ENCODE assay signal across 27 cellular contexts in the genomic region with DNA sequence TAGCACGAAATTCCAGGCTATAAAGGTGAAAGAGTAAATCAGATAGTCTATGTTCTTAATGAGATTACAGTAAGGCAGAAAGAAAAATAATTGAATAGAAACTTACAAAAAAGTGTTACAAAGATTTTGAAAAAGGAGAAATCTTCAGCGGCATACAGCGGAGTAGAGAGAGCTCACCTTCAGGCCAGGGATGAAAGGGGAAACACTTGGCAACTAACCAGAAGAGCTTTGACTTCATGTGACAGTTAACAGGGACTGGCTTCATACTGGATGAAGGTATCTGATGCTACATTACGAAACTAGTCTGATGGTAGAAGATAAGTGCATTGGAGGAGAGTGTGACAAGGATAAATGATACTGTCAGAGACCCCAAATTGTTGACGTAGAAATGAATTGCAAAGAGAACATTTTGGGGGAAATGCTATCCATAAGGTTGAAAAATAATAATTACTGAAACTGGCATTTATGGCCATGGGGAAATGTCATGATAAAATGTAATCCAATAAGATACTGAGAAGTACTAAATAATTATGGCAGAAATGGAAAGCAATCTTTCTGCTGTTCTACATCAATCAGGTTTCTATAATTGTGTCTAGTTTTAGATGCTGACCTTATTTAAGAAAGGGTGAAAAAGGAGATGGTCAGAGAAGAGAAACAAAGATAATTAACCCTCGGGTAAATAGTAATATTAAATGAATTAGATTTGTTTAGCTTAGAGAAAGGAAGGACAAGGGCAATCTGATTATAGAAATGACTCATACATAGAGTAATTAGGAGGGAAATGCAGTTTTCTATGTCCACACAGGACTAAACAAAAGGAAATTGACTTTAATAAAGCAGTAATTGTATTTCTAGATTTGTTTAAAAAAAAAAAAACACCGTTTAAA.
DNase-seq lines count a peak whose midpoint lies in the region; ATAC-seq and TF ChIP-seq lines count a peak whose summit lies in the region.
"Had no signal": no experiment of that assay in that cellular context is flagged by ENCODE, and none has a peak within 500 bp of the region (broad histone marks: within the 10 kb centered on the region; RNA-seq: fewer than 3 reads in every experiment).

No MANE protein-coding gene starts in this region.

- no peak for ATAC-seq in HG03196 (IDR thresholded peaks at IDR 0.05; ENCODE audit: unreplicated experiment)
- ATAC-seq in HG02884 (IDR thresholded peaks at IDR 0.05; ENCODE audit: unreplicated experiment): no peak
- ATAC-seq: A549, HCT116, Panc1, T-helper 17 cell had no signal

- H3K4me3 ChIP-seq in SK-N-SH (ENCODE audit: low read depth in 2 of 2, low read length in 1 of 2) (no peak overlapping the region), SJCRH30 (no peak overlapping the region)
- H3K4me3 ChIP-seq: A549; BLaER1 treated with 17β-estradiol and CSF1 and Interleukin-3, amounts not matched to agents 10 nM and 100 nM had no signal

- no peak overlapping the region for H3K9ac ChIP-seq in SK-N-SH
- H3K9ac ChIP-seq: BLaER1 treated with 17β-estradiol and CSF1 and Interleukin-3, amounts not matched to agents 10 nM and 100 nM had no signal

- CTCF ChIA-PET in SK-N-SH (lab: Yijun Ruan, JAX): interaction anchor here (1.4 kb wide), 1 partner anchor 55 kb away, joined by 3 read pairs; no protein-coding TSS in a partner anchor

- TF ChIP-seq RAD21 in SK-N-SH (IDR thresholded peaks at IDR 0.05; ENCODE audit: low read length): no peak

- peaks cover 0 to 6% of the 10 kb centered on the region in 2 experiments; a peak in 2 of 4 replicates for H3K4me1 ChIP-seq in SK-N-SH (ENCODE audit: control insufficient read depth in 1 of 2, insufficient read depth in 2 of 2, low read depth in 1 of 2, low read length in 1 of 2)
- H3K4me1 ChIP-seq in SJCRH30: no peaks in the 10 kb centered on the region
- H3K4me1 ChIP-seq: A549; BLaER1 treated with 17β-estradiol and CSF1 and Interleukin-3, amounts not matched to agents 10 nM and 100 nM had no signal

- POLR2A ChIA-PET in SK-N-SH (lab: Yijun Ruan, JAX): no interaction called here

- no peaks in the 10 kb centered on the region for H3K27me3 ChIP-seq in SK-N-SH (ENCODE audit: insufficient read depth)
- no peaks in the 10 kb centered on the region for H3K27me3 ChIP-seq in SJCRH30
- H3K27me3 ChIP-seq: BLaER1 treated with 17β-estradiol and CSF1 and Interleukin-3, amounts not matched to agents 10 nM and 100 nM had no signal

- no peaks in the 10 kb centered on the region for H3K79me2 ChIP-seq in SK-N-SH (ENCODE audit: insufficient read depth)

- H2AFZ ChIP-seq in SK-N-SH (ENCODE audit: low read depth): peak overlapping the region; percentile 17; the same call in 1 of the 2 replicates

- H3K9me2 ChIP-seq in SK-N-SH: no peaks in the 10 kb centered on the region

- DNase-seq in EH (ENCODE audit: low read depth) (peak; percentile 1), NCI-H748 (lab: John Stamatoyannopoulos, UW; ENCODE audit: unreplicated experiment) (peak; percentile 48), SK-N-SH (peak; percentile 14), left kidney (ENCODE audit: low read depth, low spot score) (peak; percentile 2), SJCRH30 (no peak)
- no peak for DNase-seq in activated effector memory CD4-positive, alpha-beta T cell treated with Interleukin-2 at 50 U/mL for 16 hours
- DNase-seq: Calu3; CD4-positive, alpha-beta memory T cell; DMS153; GDM1; GOT3; Kasumi-1; MM.1S; NCI-H1092; NCI-H1694; NCI-H2171; NCI-H345; NCI-H524 treated with DMSO at 0.1 percent for 48 hours; NK-92 treated with Interleukin-12 subunit alpha and Interleukin-12 subunit beta, amount 100 ng/mL, for 24 hours; SW 1271; T-helper 17 cell had no signal

- H3K4me2 ChIP-seq in SK-N-SH: no peak overlapping the region
- H3K4me2 ChIP-seq: A549; BLaER1 treated with 17β-estradiol and CSF1 and Interleukin-3, amounts not matched to agents 10 nM and 100 nM had no signal

- H3K27ac ChIP-seq in SK-N-SH (ENCODE audit: low read depth in 2 of 2, low read length in 1 of 2) (peak overlapping the region in 1 of 2 experiments; percentile 77; a peak in 3 of 4 replicates), SJCRH30 (no peak overlapping the region)
- H3K27ac ChIP-seq: A549; BLaER1 treated with 17β-estradiol and CSF1 and Interleukin-3, amounts not matched to agents 10 nM and 100 nM had no signal

- TF ChIP-seq CTCF in SK-N-SH (IDR thresholded peaks at IDR 0.05): no peak

- H3F3A ChIP-seq in SK-N-SH (replicated peaks; ENCODE audit: insufficient read depth): no peaks in the 10 kb centered on the region

- TF ChIP-seq EP300 in SK-N-SH (IDR thresholded peaks at IDR 0.05; ENCODE audit: borderline replicate concordance in 1 of 2, low read depth in 1 of 2, low read length in 1 of 2): peak in 1 of 2 experiments; percentile 63; a peak in 2 of 4 replicates

- 45% methylated on average over 7 of the region's 7 CpGs for WGBS in SK-N-SH (ENCODE audit: low lambda C conversion rate)

- H3K36me3 ChIP-seq in SK-N-SH (replicated peaks in 1 of 2; ENCODE audit: control insufficient read depth in 1 of 2, insufficient read depth in 2 of 2, low read length in 1 of 2): no peaks in the 10 kb centered on the region
- H3K36me3 ChIP-seq in SJCRH30: no peaks in the 10 kb centered on the region
- H3K36me3 ChIP-seq: BLaER1 treated with 17β-estradiol and CSF1 and Interleukin-3, amounts not matched to agents 10 nM and 100 nM had no signal

- H3K9me3 ChIP-seq in SK-N-SH (no peaks in the 10 kb centered on the region), SJCRH30 (replicated peaks) (no peaks in the 10 kb centered on the region)
- H3K9me3 ChIP-seq: A549; BLaER1 treated with 17β-estradiol and CSF1 and Interleukin-3, amounts not matched to agents 10 nM and 100 nM had no signal

- H4K20me1 ChIP-seq in SK-N-SH (ENCODE audit: insufficient read depth): no peaks in the 10 kb centered on the region
- H4K20me1 ChIP-seq: BLaER1 treated with 17β-estradiol and CSF1 and Interleukin-3, amounts not matched to agents 10 nM and 100 nM had no signal

TF ChIP-seq in SK-N-SH, 30 proteins besides CTCF, POLR2A, EP300 and RAD21:
- peak; percentile 45; the same call in 1 of the 2 replicates for TF ChIP-seq GATA2 (CRISPR knock-in tag; IDR thresholded peaks at IDR 0.05)
- TF ChIP-seq, protein P1, sequence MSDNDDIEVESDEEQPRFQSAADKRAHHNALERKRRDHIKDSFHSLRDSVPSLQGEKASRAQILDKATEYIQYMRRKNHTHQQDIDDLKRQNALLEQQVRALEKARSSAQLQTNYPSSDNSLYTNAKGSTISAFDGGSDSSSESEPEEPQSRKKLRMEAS (IDR thresholded peaks at IDR 0.05; ENCODE audit: low read depth): no peak
- peak; percentile 21; the same call in 1 of the 2 replicates for TF ChIP-seq TEAD4 (IDR thresholded peaks at IDR 0.05; ENCODE audit: borderline replicate concordance, insufficient read depth)

Comparison
In these comparisons a context has a peak if more than half of its experiments do, and no peak if none do; other contexts are left out.
1. DNase-seq: peak in EH (single experiment), NCI-H748 (single experiment), SK-N-SH (single experiment) and left kidney (single experiment); none in SJCRH30 (0 of 2) and activated effector memory CD4-positive, alpha-beta T cell treated with Interleukin-2 at 50 U/mL for 16 hours (single experiment).